Comparison of ENCODE assay signal across 27 cellular contexts in genomic region chr1:207998691-207999090, GRCh38.
"Had no signal": no experiment of that assay in that cellular context is flagged by ENCODE, and none has a peak within 500 bp of the region (broad histone marks: within the 10 kb centered on the region; RNA-seq: fewer than 3 reads in every experiment).

No MANE protein-coding gene starts in this region.

- H3K27ac ChIP-seq: brain microvascular endothelial cell, cardiac muscle cell, Peyer's patch, RWPE1, SJCRH30, WERI-Rb-1 had no signal

- H3K36me3 ChIP-seq: brain microvascular endothelial cell, cardiac muscle cell, Peyer's patch, SJCRH30, WERI-Rb-1 had no signal

- H3K9me3 ChIP-seq: Peyer's patch, SJCRH30, SK-N-SH had no signal

- H3K4me1 ChIP-seq: Peyer's patch, SJCRH30 had no signal

- H3K4me3 ChIP-seq: cardiac muscle cell, K562, Peyer's patch, SJCRH30 had no signal

- DNase-seq: activated CD4-positive, alpha-beta T cell treated with anti-CD3 and anti-CD28 coated beads, Interleukin-2, amount 10 ng/mL, durations not matched to agents 24 days and 14 days; activated CD4-positive, alpha-beta T cell treated with anti-CD3 and anti-CD28 coated beads, Interleukin-2, amount 50 U/mL, for 48 hours; activated gamma-delta T cell; activated naive CD4-positive, alpha-beta T cell treated with anti-CD3 and anti-CD28 coated beads, Interleukin-2, amount 10 ng/mL, durations not matched to agents 7 days and 5 days; activated naive CD8-positive, alpha-beta T cell treated with anti-CD3 and anti-CD28 coated beads for 36 hours; activated T-cell treated with anti-CD3 and anti-CD28 coated beads for 4 hours; activated T-cell treated with anti-CD3 and anti-CD28 coated beads, Interleukin-2, amount 50 U/mL, for 48 hours; brain microvascular endothelial cell; cerebellar nuclear complex; Karpas-422; MM.1S; NCI-H1694; NCI-H2029 treated with DMSO at 0.1 percent for 48 hours; NCI-H345; NCI-H510A; NCI-H526 treated with DMSO at 0.1 percent for 48 hours; NCI-H82; OCI-M1; Peyer's patch; Right ventricle myocardium superior; SJCRH30; SK-N-SH; T-helper 1 cell had no signal

- H3K27me3 ChIP-seq: brain microvascular endothelial cell, Peyer's patch had no signal

- H3K4me2 ChIP-seq: SK-N-SH had no signal

- H3K9ac ChIP-seq: SK-N-SH had no signal

- H3K9me2 ChIP-seq: SK-N-SH had no signal
